In genomic region chr17:14298221-14298994, GRCh38 we compare ENCODE assay signal across 11 cellular contexts. TPM values are rescaled to one million over a fixed set of nuclear protein-coding genes. Genes with fewer than 3 reads are reported as not detected.
DNase-seq lines count a peak whose midpoint lies in the region; ATAC-seq and TF ChIP-seq lines count a peak whose summit lies in the region.
"Had no signal": no experiment of that assay in that cellular context is flagged by ENCODE, and none has a peak within 500 bp of the region (broad histone marks: within the 10 kb centered on the region; RNA-seq: fewer than 3 reads in every experiment).

No MANE protein-coding gene starts in this region.

- WGBS in endodermal cell (ENCODE audit: insufficient coverage in 1 of 2, insufficient read length in 1 of 2), 2 experiments = 6% methylated on average over 17 to 43 of the region's 43 CpGs

- H3K4me3 ChIP-seq in BLaER1 treated with 17β-estradiol and CSF1 and Interleukin-3, amounts not matched to agents 10 nM and 100 nM = peak overlapping the region in 7 of 10 experiments; percentile 38 to 86 (median 56); a peak in 10 of 20 replicates
- H3K4me3 ChIP-seq in HUES48 (ENCODE audit: low read depth, low read length) = peak overlapping the region; percentile 63
- H3K4me3 ChIP-seq in endodermal cell (ENCODE audit: low read length) = peak overlapping the region; percentile 77

- H3K9me3 Mint-ChIP-seq in endodermal cell (no peaks in the 10 kb centered on the region), nephron (no peaks in the 10 kb centered on the region)

- H3K36me3 ChIP-seq in BLaER1 treated with 17β-estradiol and CSF1 and Interleukin-3, amounts not matched to agents 10 nM and 100 nM = no peaks in the 10 kb centered on the region
- H3K36me3 ChIP-seq in HUES48 (ENCODE audit: control insufficient read depth, insufficient read depth, low read length) (no peaks in the 10 kb centered on the region), endodermal cell (ENCODE audit: control insufficient read depth, insufficient read depth, low read length) (no peaks in the 10 kb centered on the region)

- H3K27ac Mint-ChIP-seq in endodermal cell (no peak overlapping the region), nephron (peak overlapping the region in 2 of 3 experiments; percentile 21 to 62)

- H4K20me1 ChIP-seq in BLaER1 treated with 17β-estradiol and CSF1 and Interleukin-3, amounts not matched to agents 10 nM and 100 nM = peaks cover 0 to 22% (median 13%) of the 10 kb centered on the region in 11 experiments; a peak in 16 of 22 replicates

- TF ChIP-seq CTCF in endodermal cell (conservative IDR thresholded peaks at IDR 0.05) = no peak
- no peak for TF ChIP-seq CTCF in nephron (IDR thresholded peaks at IDR 0.05; ENCODE audit: unreplicated experiment in 3 of 3)

- no peaks in the 10 kb centered on the region for H3K36me3 Mint-ChIP-seq in endodermal cell (ENCODE audit: low read depth)
- H3K36me3 Mint-ChIP-seq in nephron (ENCODE audit: low read depth) = no peaks in the 10 kb centered on the region

- H3K4me1 Mint-ChIP-seq in endodermal cell (peaks cover 33% of the 10 kb centered on the region), nephron (peaks cover 44% of the 10 kb centered on the region)

- no peak for ATAC-seq in GM21825 (IDR thresholded peaks at IDR 0.05; ENCODE audit: unreplicated experiment)

- H3K4me1 ChIP-seq in BLaER1 treated with 17β-estradiol and CSF1 and Interleukin-3, amounts not matched to agents 10 nM and 100 nM = peaks cover 13 to 58% (median 53%) of the 10 kb centered on the region in 10 experiments
- H3K4me1 ChIP-seq in HUES48 (ENCODE audit: control insufficient read depth, insufficient read depth, low read length) (peaks cover 29% of the 10 kb centered on the region), endodermal cell (ENCODE audit: control insufficient read depth, insufficient read depth, low read length) (no peaks in the 10 kb centered on the region)

- H3K4me3 Mint-ChIP-seq in endodermal cell (peak overlapping the region; percentile 65), nephron (peak overlapping the region; percentile 85 to 87 (median 85))

- peak overlapping the region in 6 of 11 experiments; percentile 62 to 75 (median 70); a peak in 11 of 22 replicates for H3K9ac ChIP-seq in BLaER1 treated with 17β-estradiol and CSF1 and Interleukin-3, amounts not matched to agents 10 nM and 100 nM
- H3K9ac ChIP-seq in HUES48 (ENCODE audit: low read depth, low read length) = no peak overlapping the region
- no peak overlapping the region for H3K9ac ChIP-seq in endodermal cell (ENCODE audit: extremely low read depth, low read length, poor library complexity, severe bottlenecking)

- DNase-seq in endodermal cell = peak; percentile 73
- DNase-seq in CD1c-positive myeloid dendritic cell (ENCODE audit: extremely low spot score) = no peak
- no peak for DNase-seq in SIG-M5 treated with dmso at 0.1 percent for 504 hours (lab: John Stamatoyannopoulos, UW; ENCODE audit: unreplicated experiment)
- DNase-seq in NCI-H524 (lab: John Stamatoyannopoulos, UW) = no peak
- DNase-seq: DMS153, left colon, NCI-H524 treated with DMSO at 0.1 percent for 48 hours had no signal

- 0 out of 22 replicates have a peak, but pooled peaks cover 0 to 2% (median 0%) of the 10 kb centered on the region in 11 experiments for H3K9me3 ChIP-seq in BLaER1 treated with 17β-estradiol and CSF1 and Interleukin-3, amounts not matched to agents 10 nM and 100 nM (replicated peaks in 1 of 11)
- H3K9me3 ChIP-seq in HUES48 (ENCODE audit: control insufficient read depth, insufficient read depth, low read length) (no peaks in the 10 kb centered on the region), endodermal cell (ENCODE audit: control insufficient read depth, low read length) (no peaks in the 10 kb centered on the region)

- peaks cover 0 to 42% (median 0%) of the 10 kb centered on the region in 11 experiments; a peak in 9 of 22 replicates for H3K27me3 ChIP-seq in BLaER1 treated with 17β-estradiol and CSF1 and Interleukin-3, amounts not matched to agents 10 nM and 100 nM
- H3K27me3 ChIP-seq in HUES48 (ENCODE audit: control insufficient read depth, insufficient read depth, low read length) = peaks cover 83% of the 10 kb centered on the region
- H3K27me3 ChIP-seq in endodermal cell (ENCODE audit: control insufficient read depth, insufficient read depth, low read length, poor library complexity, severe bottlenecking) = peaks cover 73% of the 10 kb centered on the region

- peak overlapping the region; percentile 89 to 98 (median 94) for H3K4me2 ChIP-seq in BLaER1 treated with 17β-estradiol and CSF1 and Interleukin-3, amounts not matched to agents 10 nM and 100 nM

- H3K27me3 Mint-ChIP-seq in endodermal cell (ENCODE audit: insufficient read depth) = peaks cover 85% of the 10 kb centered on the region
- H3K27me3 Mint-ChIP-seq in nephron (ENCODE audit: low read depth) = peaks cover 89% of the 10 kb centered on the region

- peak overlapping the region in 6 of 11 experiments; percentile 59 to 79 (median 72); a peak in 12 of 22 replicates for H3K27ac ChIP-seq in BLaER1 treated with 17β-estradiol and CSF1 and Interleukin-3, amounts not matched to agents 10 nM and 100 nM
- H3K27ac ChIP-seq in HUES48 (ENCODE audit: low read depth, low read length) = no peak overlapping the region
- no peak overlapping the region for H3K27ac ChIP-seq in endodermal cell (ENCODE audit: low read depth, low read length)

RNA-seq across cellular contexts. Expression of gene HS3ST3B1, which starts 2.5 kb away (rescaled TPM):
- 1 to 10 TPM; 5.6 to 6.9 TPM for total RNA-seq in endodermal cell
- polyA plus RNA-seq in endodermal cell (2013, experiment 1 of 2) = 8.7 TPM
- 7.3 TPM for polyA plus RNA-seq in endodermal cell (2013, experiment 2 of 2)

Comparison
In these comparisons a context has a peak if more than half of its experiments do, and no peak if none do; other contexts are left out.
1. H3K27ac ChIP-seq: peak in BLaER1 treated with 17β-estradiol and CSF1 and Interleukin-3, amounts not matched to agents 10 nM and 100 nM (6 of 11); none in HUES48 (single experiment) and endodermal cell (single experiment).
2. H3K9ac ChIP-seq: peak in BLaER1 treated with 17β-estradiol and CSF1 and Interleukin-3, amounts not matched to agents 10 nM and 100 nM (6 of 11); none in HUES48 (single experiment) and endodermal cell (single experiment).
3. Peak in every context shown above with its lines, with median percentiles within 50 percentile points of each other: H3K4me3 ChIP-seq.